ENCODE assay signal across 33 cellular contexts in the genomic region with DNA sequence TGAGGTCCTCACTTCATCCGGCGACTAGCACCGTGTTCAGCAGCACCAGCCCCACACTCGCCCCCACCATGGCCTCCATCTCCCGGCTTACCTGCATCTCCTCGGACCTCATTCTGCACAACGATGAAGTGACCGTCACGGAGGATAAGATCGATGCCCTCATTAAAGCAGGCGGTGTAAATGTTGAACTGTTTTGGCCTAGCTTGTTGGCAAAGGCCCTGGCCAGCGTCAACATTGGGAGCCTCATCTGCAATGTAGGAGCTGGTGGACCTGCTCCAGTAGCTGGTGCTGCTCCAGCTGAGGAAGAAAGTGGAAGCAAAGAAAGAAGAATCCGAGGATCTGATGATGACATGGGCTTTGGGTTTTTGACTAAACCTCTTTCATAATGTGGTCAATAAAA.
"Had no signal": no experiment of that assay in that cellular context is flagged by ENCODE, and none has a peak within 500 bp of the region (broad histone marks: within the 10 kb centered on the region; RNA-seq: fewer than 3 reads in every experiment).

No MANE protein-coding gene starts in this region.

- H3K27ac Mint-ChIP-seq: activated B cell treated with CpG ODN at 0.5 μM for 24 hours; activated CD8-positive, alpha-beta T cell treated with anti-CD3 and anti-CD28 coated beads for 36 hours; activated naive CD8-positive, alpha-beta T cell; activated T-helper 17 cell treated with anti-CD3 and anti-CD28 coated beads, Interleukin-2, amount 50 U/mL, for 72 hours; effector memory CD8-positive, alpha-beta T cell; T-helper 17 cell; T-helper 2 cell treated with Interferon-gamma antibody and Interleukin-4, amounts not matched to agents 5 μg/mL and 100 μg/mL, for 36 hours had no signal

- ATAC-seq: activated CD4-positive, CD25-positive, alpha-beta regulatory T cell treated with anti-CD3 and anti-CD28 coated beads, Interleukin-2, amount 50 U/mL, for 24 hours; activated CD8-positive, alpha-beta T cell treated with anti-CD3 and anti-CD28 coated beads for 36 hours; activated T-cell treated with anti-CD3 and anti-CD28 coated beads, Interleukin-2, amount 50 U/mL, for 4 hours; activated T-helper 17 cell treated with anti-CD3 and anti-CD28 coated beads, Interleukin-2, amount 50 U/mL, for 72 hours; body of pancreas; effector memory CD8-positive, alpha-beta T cell; foreskin keratinocyte; gastrocnemius medialis; T-helper 17 cell had no signal

- H3K9me3 Mint-ChIP-seq: activated T-helper 17 cell treated with anti-CD3 and anti-CD28 coated beads, Interleukin-2, amount 50 U/mL, for 72 hours; T-helper 2 cell treated with Interferon-gamma antibody and Interleukin-4, amounts not matched to agents 5 μg/mL and 100 μg/mL, for 36 hours had no signal

- DNase-seq: activated B cell treated with CpG ODN at 0.5 μM for 24 hours; activated CD4-positive, alpha-beta T cell treated with anti-CD3 and anti-CD28 coated beads for 48 hours; activated CD4-positive, alpha-beta T cell treated with anti-CD3 and anti-CD28 coated beads, Interleukin-2, amount 50 U/mL, for 1 hour; activated CD4-positive, alpha-beta T cell treated with anti-CD3 and anti-CD28 coated beads, Interleukin-2, amount 50 U/mL, for 48 hours; activated CD8-positive, alpha-beta memory T cell treated with anti-CD3 and anti-CD28 coated beads for 24 hours; activated CD8-positive, alpha-beta T cell treated with anti-CD3 and anti-CD28 coated beads for 36 hours; activated effector memory CD4-positive, alpha-beta T cell treated with Interleukin-2 at 50 U/mL for 16 hours; activated gamma-delta T cell treated with Interleukin-2 at 50 U/mL for 16 hours; activated naive CD4-positive, alpha-beta T cell treated with anti-CD3 and anti-CD28 coated beads, Interleukin-2, amount 50 U/mL, for 16 hours; activated naive CD4-positive, alpha-beta T cell treated with Interleukin-2 at 50 U/mL for 16 hours; activated T-cell treated with anti-CD3 and anti-CD28 coated beads, Interleukin-2, amount 50 U/mL, for 4 hours; amniotic stem cell; aorta; body of pancreas; caudate nucleus; cortex of kidney; dermis blood vessel endothelial cell; effector CD4-positive, alpha-beta T cell; effector memory CD8-positive, alpha-beta T cell; erythroblast; foreskin keratinocyte; gastrocnemius medialis; glutamatergic neuron; T-helper 1 cell; T-helper 17 cell; T1000; WERI-Rb-1 had no signal

- H3K36me3 ChIP-seq: esophagus muscularis mucosa, gastrocnemius medialis, WERI-Rb-1 had no signal

- H3K4me1 ChIP-seq: body of pancreas, esophagus muscularis mucosa, foreskin keratinocyte, gastrocnemius medialis had no signal

- H3K27ac ChIP-seq: body of pancreas, esophagus muscularis mucosa, foreskin keratinocyte, gastrocnemius medialis, WERI-Rb-1 had no signal

- H3K36me3 Mint-ChIP-seq: activated naive CD8-positive, alpha-beta T cell had no signal

- H3K4me1 Mint-ChIP-seq: activated B cell treated with CpG ODN at 0.5 μM for 24 hours; activated T-helper 17 cell treated with anti-CD3 and anti-CD28 coated beads, Interleukin-2, amount 50 U/mL, for 72 hours; T-helper 17 cell had no signal

- H3K4me3 Mint-ChIP-seq: activated B cell treated with CpG ODN at 0.5 μM for 24 hours; activated CD8-positive, alpha-beta T cell treated with anti-CD3 and anti-CD28 coated beads for 36 hours; activated naive CD8-positive, alpha-beta T cell; activated T-cell treated with anti-CD3 and anti-CD28 coated beads, Interleukin-2, amount 50 U/mL, for 4 hours; activated T-helper 17 cell treated with anti-CD3 and anti-CD28 coated beads, Interleukin-2, amount 50 U/mL, for 72 hours; effector memory CD8-positive, alpha-beta T cell; T-helper 17 cell; T-helper 2 cell treated with Interferon-gamma antibody and Interleukin-4, amounts not matched to agents 5 μg/mL and 100 μg/mL, for 36 hours had no signal

- H3K9me3 ChIP-seq: body of pancreas, gastrocnemius medialis had no signal

- FAIRE-seq: colon had no signal

- H3K27me3 ChIP-seq: body of pancreas, esophagus muscularis mucosa, foreskin keratinocyte, gastrocnemius medialis had no signal

- H3K27me3 Mint-ChIP-seq: activated B cell treated with CpG ODN at 0.5 μM for 24 hours had no signal

- H3K4me3 ChIP-seq: body of pancreas, esophagus muscularis mucosa, gastrocnemius medialis had no signal
